23 cellular contexts compared by ENCODE assay signal in genomic region chr6:45969883-45970282, GRCh38. TPM values are rescaled to one million over a fixed set of nuclear protein-coding genes. Genes with fewer than 3 reads are reported as not detected.
A peak's percentile ranks its signal among the peaks of the same experiment; 100 is the strongest.
DNase-seq lines count a peak whose midpoint lies in the region; ATAC-seq and TF ChIP-seq lines count a peak whose summit lies in the region.
"Had no signal": no experiment of that assay in that cellular context is flagged by ENCODE, and none has a peak within 500 bp of the region (broad histone marks: within the 10 kb centered on the region; RNA-seq: fewer than 3 reads in every experiment).

No MANE protein-coding gene starts in this region.

- TF ChIP-seq CTCF in KMS-11 (conservative IDR thresholded peaks at IDR 0.05; ENCODE audit: low read depth, low read length) (no peak), VCaP (conservative IDR thresholded peaks at IDR 0.05) (no peak), mucosa of descending colon (IDR thresholded peaks at IDR 0.05) (no peak), transverse colon (IDR thresholded peaks at IDR 0.05) (no peak)

- no peak overlapping the region for H2AFZ ChIP-seq in KMS-11 (ENCODE audit: low read depth)

- H3K4me2 ChIP-seq in KMS-11 = peak overlapping the region; percentile 40; the same call in 1 of the 2 replicates

- H3K79me2 ChIP-seq in KMS-11 (ENCODE audit: insufficient read depth, low read depth) = no peaks in the 10 kb centered on the region

- DNase-seq in mucosa of descending colon = peak in 2 of 3 donors; percentile 45 to 50
- DNase-seq in transverse colon = no peak
- DNase-seq in HT-29 (ENCODE audit: low spot score) = no peak
- DNase-seq in NCI-H2081 treated with DMSO at 0.1 percent for 48 hours (lab: John Stamatoyannopoulos, UW) = no peak
- no peak for DNase-seq in amniotic stem cell (lab: John Stamatoyannopoulos, UW)
- DNase-seq: activated T-cell treated with anti-CD3 and anti-CD28 coated beads, Interleukin-2, amount 50 U/mL, for 72 hours; BE2C; central memory CD4-positive, alpha-beta T cell; erythroblast; H9; NCI-H1436; NCI-H226; occipital lobe; RPMI8226; substantia nigra; T-helper 1 cell; uterus had no signal

- no peak for TF ChIP-seq EP300 in transverse colon (IDR thresholded peaks at IDR 0.05; ENCODE audit: low read depth)

- in situ Hi-C loops in transverse colon (cut with MboI; ENCODE audit: low pct_ligation_motif_present in 1 of 4, low pct_unique_long_range_greater_than_20kb in 1 of 4, low sequenced_read_pairs in 3 of 4) = no loop called here

- no peaks in the 10 kb centered on the region for H3K27me3 ChIP-seq in KMS-11 (ENCODE audit: insufficient read depth, low read depth)
- H3K27me3 ChIP-seq in transverse colon = no peaks in the 10 kb centered on the region
- H3K27me3 ChIP-seq: BE2C, uterus had no signal

- no peak overlapping the region for H3K4me3 ChIP-seq in KMS-11 (IDR thresholded peaks at IDR 0.05; ENCODE audit: insufficient read depth, low read depth, low read length)
- no peak overlapping the region for H3K4me3 ChIP-seq in mucosa of descending colon
- H3K4me3 ChIP-seq in transverse colon = peak overlapping the region in 3 of 4 donors; percentile 13 to 44 (median 22)
- H3K4me3 ChIP-seq: SK-N-MC, skin epidermis, uterus had no signal

- TF ChIP-seq POLR2A in transverse colon (IDR thresholded peaks at IDR 0.05) = no peak

- intact Hi-C loops in mucosa of descending colon (cut with DNase I, micrococcal nuclease) (no loop called here), transverse colon (cut with DNase I; ENCODE audit: low total_unique reads) (no loop called here)

- no peaks in the 10 kb centered on the region for H3K36me3 ChIP-seq in KMS-11 (ENCODE audit: insufficient read depth)
- H3K36me3 ChIP-seq in mucosa of descending colon (ENCODE audit: low read depth) = no peaks in the 10 kb centered on the region
- no peaks in the 10 kb centered on the region for H3K36me3 ChIP-seq in transverse colon
- H3K36me3 ChIP-seq: BE2C, uterus had no signal

- H3K9me3 ChIP-seq in mucosa of descending colon = no peaks in the 10 kb centered on the region
- H3K9me3 ChIP-seq in transverse colon = no peaks in the 10 kb centered on the region
- H3K9me3 ChIP-seq: BE2C, uterus had no signal

- H3K9ac ChIP-seq in KMS-11 = no peak overlapping the region

- peak; percentile 58 for ATAC-seq in mucosa of descending colon
- ATAC-seq: activated T-cell treated with anti-CD3 and anti-CD28 coated beads, Interleukin-2, amount 50 U/mL, for 72 hours; natural killer cell treated with Interleukin-12 subunit alpha and Interleukin-12 subunit beta and Interleukin-15 and Interleukin-18, amount 100 ng/mL, for 72 hours; stimulated activated memory B cell treated with anti-CD40 and anti-IgM and Interleukin-4, amounts not matched to agents 10 μg/mL and 1 μg/mL and 100 μg/mL, for 72 hours had no signal

- peak overlapping the region; percentile 12; the same call in 1 of the 2 replicates for H3K27ac ChIP-seq in KMS-11
- peak overlapping the region; percentile 43; the same call in 1 of the 2 replicates for H3K27ac ChIP-seq in VCaP
- H3K27ac ChIP-seq in transverse colon = peak overlapping the region; percentile 75 to 92 (median 85)
- H3K27ac ChIP-seq: SK-N-MC, skin epidermis had no signal

- H3K4me1 ChIP-seq in KMS-11 (ENCODE audit: low read depth, poor library complexity, severe bottlenecking) (peaks cover 98% of the 10 kb centered on the region), mucosa of descending colon (ENCODE audit: low read depth) (peaks cover 11% of the 10 kb centered on the region), transverse colon (peaks cover 0 to 49% (median 16%) of the 10 kb centered on the region in 4 donors)
- H3K4me1 ChIP-seq: BE2C, uterus had no signal

- WGBS in transverse colon (ENCODE audit: low coverage in 1 of 2), 2 donors = 64% methylated on average over 2 of the region's 2 CpGs; no CpG with 5 or more reads in 1 of the 2 donors

- no peaks in the 10 kb centered on the region for H4K20me1 ChIP-seq in KMS-11 (ENCODE audit: insufficient read depth)

RNA-seq across cellular contexts. Expression of gene CLIC5, which starts 45.8 kb away (rescaled TPM):
- total RNA-seq in mucosa of descending colon (100 to 1,000 TPM; 149 to 242 (median 215) TPM), transverse colon (100 to 1,000 TPM in 3 of 4 donors, 1 to 10 TPM in 1; 5.0 to 222 (median 149) TPM)
- total RNA-seq in HT-29 (2014; rRNA removed; shearing (Covaris generic)) = 4.0 and 7.4 TPM in 2 replicates

Comparison
In these comparisons a context has a peak if more than half of its experiments do, and no peak if none do; other contexts are left out.
1. H3K27ac ChIP-seq: peak in every context shown above with its lines; median percentile 85 in transverse colon; 43 in VCaP; 12 in KMS-11.
2. H3K4me3 ChIP-seq: peak in transverse colon (3 of 4); none in KMS-11 (single experiment) and mucosa of descending colon (single experiment).
3. DNase-seq: peak in mucosa of descending colon (2 of 3); none in transverse colon (single experiment), HT-29 (single experiment), NCI-H2081 treated with DMSO at 0.1 percent for 48 hours (single experiment) and amniotic stem cell (single experiment).